1 cellular context compared by ENCODE assay signal in the genomic region with DNA sequence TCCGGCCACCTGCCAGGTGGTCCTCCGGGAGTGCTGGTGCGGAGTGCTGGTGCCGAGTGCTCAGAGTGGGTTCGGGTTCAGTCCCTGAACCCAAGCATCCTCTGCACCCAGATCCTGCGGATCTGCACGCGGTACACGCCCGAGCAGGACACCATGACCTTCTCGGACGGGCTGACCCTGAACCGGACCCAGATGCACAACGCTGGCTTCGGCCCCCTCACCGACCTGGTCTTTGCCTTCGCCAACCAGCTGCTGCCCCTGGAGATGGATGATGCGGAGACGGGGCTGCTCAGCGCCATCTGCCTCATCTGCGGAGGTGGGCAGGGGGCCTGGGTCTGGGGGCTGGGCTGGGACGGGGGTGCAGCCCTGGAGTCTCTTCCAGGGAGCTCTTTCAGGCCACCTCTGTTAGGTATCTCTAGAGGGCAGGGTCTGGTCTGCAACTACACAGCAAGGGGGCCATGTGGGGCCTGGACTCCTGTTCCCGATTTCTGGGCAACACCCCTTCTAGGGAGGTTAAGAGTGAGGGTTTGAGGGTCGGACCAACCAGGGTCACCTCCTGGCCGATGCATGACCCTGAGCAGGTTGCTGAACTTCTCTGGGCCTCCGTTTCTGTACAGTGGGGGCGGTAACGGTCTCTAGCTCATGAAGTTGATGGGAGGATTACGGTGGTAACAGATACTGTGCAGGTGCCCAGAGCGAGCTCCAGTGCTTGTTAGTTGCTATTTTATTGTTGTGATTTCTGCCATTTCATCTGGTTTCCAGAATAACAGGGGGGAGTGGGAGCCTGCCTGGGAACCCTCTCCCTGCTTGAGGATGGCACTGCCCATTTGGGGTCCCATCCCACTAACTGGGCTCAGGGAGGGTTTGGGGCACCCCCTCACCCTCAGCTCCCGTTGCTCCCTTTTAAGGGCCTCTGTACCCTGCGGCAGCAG.
TF ChIP-seq lines count a peak whose summit lies in the region.

No MANE protein-coding gene starts in this region.

TF ChIP-seq in HepG2, 621 proteins besides CTCF, POLR2A, EP300 and RAD21:
- TF ChIP-seq, protein P1, sequence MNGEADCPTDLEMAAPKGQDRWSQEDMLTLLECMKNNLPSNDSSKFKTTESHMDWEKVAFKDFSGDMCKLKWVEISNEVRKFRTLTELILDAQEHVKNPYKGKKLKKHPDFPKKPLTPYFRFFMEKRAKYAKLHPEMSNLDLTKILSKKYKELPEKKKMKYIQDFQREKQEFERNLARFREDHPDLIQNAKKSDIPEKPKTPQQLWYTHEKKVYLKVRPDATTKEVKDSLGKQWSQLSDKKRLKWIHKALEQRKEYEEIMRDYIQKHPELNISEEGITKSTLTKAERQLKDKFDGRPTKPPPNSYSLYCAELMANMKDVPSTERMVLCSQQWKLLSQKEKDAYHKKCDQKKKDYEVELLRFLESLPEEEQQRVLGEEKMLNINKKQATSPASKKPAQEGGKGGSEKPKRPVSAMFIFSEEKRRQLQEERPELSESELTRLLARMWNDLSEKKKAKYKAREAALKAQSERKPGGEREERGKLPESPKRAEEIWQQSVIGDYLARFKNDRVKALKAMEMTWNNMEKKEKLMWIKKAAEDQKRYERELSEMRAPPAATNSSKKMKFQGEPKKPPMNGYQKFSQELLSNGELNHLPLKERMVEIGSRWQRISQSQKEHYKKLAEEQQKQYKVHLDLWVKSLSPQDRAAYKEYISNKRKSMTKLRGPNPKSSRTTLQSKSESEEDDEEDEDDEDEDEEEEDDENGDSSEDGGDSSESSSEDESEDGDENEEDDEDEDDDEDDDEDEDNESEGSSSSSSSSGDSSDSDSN (CRISPR knock-in tag; IDR thresholded peaks at IDR 0.05) = 0 out of 2 replicates have a peak, but pooled peaks have one; percentile 0
- TF ChIP-seq, protein P2, sequence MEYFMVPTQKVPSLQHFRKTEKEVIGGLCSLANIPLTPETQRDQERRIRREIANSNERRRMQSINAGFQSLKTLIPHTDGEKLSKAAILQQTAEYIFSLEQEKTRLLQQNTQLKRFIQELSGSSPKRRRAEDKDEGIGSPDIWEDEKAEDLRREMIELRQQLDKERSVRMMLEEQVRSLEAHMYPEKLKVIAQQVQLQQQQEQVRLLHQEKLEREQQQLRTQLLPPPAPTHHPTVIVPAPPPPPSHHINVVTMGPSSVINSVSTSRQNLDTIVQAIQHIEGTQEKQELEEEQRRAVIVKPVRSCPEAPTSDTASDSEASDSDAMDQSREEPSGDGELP (IDR thresholded peaks at IDR 0.05; ENCODE audit: borderline replicate concordance, low read depth) = no peak
- peak; percentile 6; the same call in 1 of the 2 replicates for TF ChIP-seq KMT2B (CRISPR knock-in tag; IDR thresholded peaks at IDR 0.05)
- peak; percentile 5; the same call in 1 of the 2 replicates for TF ChIP-seq SRY (CRISPR knock-in tag; IDR thresholded peaks at IDR 0.05)
- peak; percentile 38; the same call in 1 of the 2 replicates for TF ChIP-seq HNF4A (CRISPR knock-in tag; IDR thresholded peaks at IDR 0.05)
- no peak for TF ChIP-seq ZNF329 (CRISPR knock-in tag; IDR thresholded peaks at IDR 0.05; ENCODE audit: low read depth)
- no peak for TF ChIP-seq TBL1XR1 (IDR thresholded peaks at IDR 0.05; ENCODE audit: borderline replicate concordance, low read length, partially characterized antibody)
- peak; percentile 47; the same call in 1 of the 2 replicates for TF ChIP-seq ZNF891 (CRISPR knock-in tag; IDR thresholded peaks at IDR 0.05)
- 0 out of 2 replicates have a peak, but pooled peaks have one; percentile 39 for TF ChIP-seq ZNF709 (CRISPR knock-in tag; IDR thresholded peaks at IDR 0.05)
- TF ChIP-seq RBM22 (optimal IDR thresholded peaks at IDR 0.05; ENCODE audit: low read length) = peak; percentile 77
- 0 out of 2 replicates have a peak, but pooled peaks have one; percentile 60 for TF ChIP-seq HMG20B (CRISPR knock-in tag; conservative IDR thresholded peaks at IDR 0.05)
- TF ChIP-seq AGO2 (optimal IDR thresholded peaks at IDR 0.05; ENCODE audit: low read depth, low read length) = peak; percentile 39
- TF ChIP-seq, protein P3, sequence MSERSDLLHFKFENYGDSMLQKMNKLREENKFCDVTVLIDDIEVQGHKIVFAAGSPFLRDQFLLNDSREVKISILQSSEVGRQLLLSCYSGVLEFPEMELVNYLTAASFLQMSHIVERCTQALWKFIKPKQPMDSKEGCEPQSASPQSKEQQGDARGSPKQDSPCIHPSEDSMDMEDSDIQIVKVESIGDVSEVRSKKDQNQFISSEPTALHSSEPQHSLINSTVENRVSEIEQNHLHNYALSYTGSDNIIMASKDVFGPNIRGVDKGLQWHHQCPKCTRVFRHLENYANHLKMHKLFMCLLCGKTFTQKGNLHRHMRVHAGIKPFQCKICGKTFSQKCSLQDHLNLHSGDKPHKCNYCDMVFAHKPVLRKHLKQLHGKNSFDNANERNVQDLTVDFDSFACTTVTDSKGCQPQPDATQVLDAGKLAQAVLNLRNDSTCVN (CRISPR knock-in tag; IDR thresholded peaks at IDR 0.05; ENCODE audit: borderline replicate concordance) = no peak
- TF ChIP-seq ZNF276 (CRISPR knock-in tag; IDR thresholded peaks at IDR 0.05; ENCODE audit: low read depth) = 0 out of 2 replicates have a peak, but pooled peaks have one; percentile 59
- TF ChIP-seq ZNF563 (CRISPR knock-in tag; IDR thresholded peaks at IDR 0.05) = peak; percentile 45; the same call in 1 of the 2 replicates
- TF ChIP-seq ZFY (CRISPR knock-in tag; IDR thresholded peaks at IDR 0.05) = 0 out of 2 replicates have a peak, but pooled peaks have one; percentile 15
